In genomic region chr2:218755567-218756404, GRCh38 we compare ENCODE assay signal across 20 cellular contexts. TPM values are rescaled to one million over a fixed set of nuclear protein-coding genes. Genes with fewer than 3 reads are reported as not detected.
DNase-seq lines count a peak whose midpoint lies in the region; ATAC-seq, FAIRE-seq and TF ChIP-seq lines count a peak whose summit lies in the region.
"Had no signal": no experiment of that assay in that cellular context is flagged by ENCODE, and none has a peak within 500 bp of the region (broad histone marks: within the 10 kb centered on the region; RNA-seq: fewer than 3 reads in every experiment).

No MANE protein-coding gene starts in this region.

- H3K56ac ChIP-seq in H9 (ENCODE audit: insufficient read length, low read depth, low read length) = no peak overlapping the region

- no peak overlapping the region for H3T11ph ChIP-seq in H9 (ENCODE audit: low read length)

- H3K36me3 Mint-ChIP-seq in GM23338 (ENCODE audit: low read depth) (peaks cover 37% of the 10 kb centered on the region), H9 (ENCODE audit: insufficient read depth in 1 of 3, low read depth in 3 of 3) (peaks cover 25 to 72% (median 42%) of the 10 kb centered on the region in 3 experiments; a peak in 6 of 7 replicates)
- H3K36me3 Mint-ChIP-seq in activated T-helper 17 cell treated with anti-CD3 and anti-CD28 coated beads, Interleukin-2, amount 50 U/mL, for 72 hours (ENCODE audit: low read depth) = peaks cover 64% of the 10 kb centered on the region
- H3K36me3 Mint-ChIP-seq in stimulated activated effector memory CD8-positive, alpha-beta T cell treated with anti-CD3 and anti-CD28 coated beads, Interleukin-12 subunit alpha, Interleukin-12 subunit beta, amount 100 ng/mL, for 72 hours = peaks cover 34% of the 10 kb centered on the region

- H3K9ac ChIP-seq in HepG2 (ENCODE audit: insufficient read depth, low read depth, low read length) = peak overlapping the region; percentile 75
- no peak overlapping the region for H3K9ac ChIP-seq in H9 (ENCODE audit: extremely low read depth, insufficient read length, low read length)

- H3K36me3 ChIP-seq in GM23338 (ENCODE audit: insufficient read depth) (peaks cover 24% of the 10 kb centered on the region), HepG2 (replicated peaks in 1 of 2; ENCODE audit: control insufficient read depth in 1 of 2, insufficient read depth in 2 of 2, low read length in 2 of 2) (peaks cover 21 to 35% of the 10 kb centered on the region in 2 experiments)

- H2BK15ac ChIP-seq in H9 (ENCODE audit: low read depth, low read length) = no peak overlapping the region

- TF ChIP-seq EP300 in HepG2 (IDR thresholded peaks at IDR 0.05; ENCODE audit: low read depth in 2 of 2, low read length in 2 of 2) (peak; percentile 99 to 100), HepG2 (CRISPR knock-in tag; IDR thresholded peaks at IDR 0.05; ENCODE audit: borderline replicate concordance) (peak; percentile 99)

- H3K4me3 ChIP-seq in GM23338 (no peak overlapping the region), HepG2 (replicated peaks in 1 of 3; ENCODE audit: insufficient read depth in 1 of 3, low read depth in 2 of 3, low read length in 3 of 3) (peak overlapping the region; percentile 16 to 51 (median 37); a peak in 5 of 6 replicates)
- H3K4me3 ChIP-seq: GM12878, HAP-1 had no signal

- 0 out of 2 replicates have a peak, but pooled peaks cover 6% of the 10 kb centered on the region for H4K20me1 ChIP-seq in GM23338 (replicated peaks; ENCODE audit: insufficient read depth)
- H4K20me1 ChIP-seq in HepG2 (ENCODE audit: insufficient read depth, low read length) = no peaks in the 10 kb centered on the region
- no peaks in the 10 kb centered on the region for H4K20me1 ChIP-seq in H9 (ENCODE audit: control insufficient read depth, insufficient read depth, insufficient read length)

- no peak overlapping the region for H2BK5ac ChIP-seq in H9 (ENCODE audit: insufficient read length, low read length)

- H3K79me1 ChIP-seq in H9 (ENCODE audit: insufficient read depth, low read depth, low read length, poor library complexity, severe bottlenecking) = no peaks in the 10 kb centered on the region

- no peak overlapping the region for H2BK20ac ChIP-seq in H9 (ENCODE audit: low read depth, low read length, poor library complexity, severe bottlenecking)

- BruUV-seq in HepG2 (replicated peaks; lab: Mats Ljungman, UMichigan) = no TSS peak

- peak; percentile 67 for TF ChIP-seq RAD21 in HepG2 (CRISPR knock-in tag; IDR thresholded peaks at IDR 0.05)

- in situ Hi-C loops in HepG2 (cut with HindIII; ENCODE audit: extremely low pct_ligation_motif_present, low pct_unique_long_range_greater_than_20kb) = no loop called here

- H3F3A ChIP-seq in GM23338 (replicated peaks; ENCODE audit: low read depth) = no peaks in the 10 kb centered on the region

- H2BK120ac ChIP-seq in H9 (ENCODE audit: low read depth, low read length, poor library complexity, severe bottlenecking) = no peak overlapping the region

- H3K23me2 ChIP-seq in H9 (ENCODE audit: insufficient read length, low read depth, low read length, poor library complexity, severe bottlenecking) = no peaks in the 10 kb centered on the region

- H3K9me3 Mint-ChIP-seq in GM23338 = no peaks in the 10 kb centered on the region
- no peaks in the 10 kb centered on the region for H3K9me3 Mint-ChIP-seq in activated T-helper 17 cell treated with anti-CD3 and anti-CD28 coated beads, Interleukin-2, amount 50 U/mL, for 72 hours
- H3K9me3 Mint-ChIP-seq in stimulated activated effector memory CD8-positive, alpha-beta T cell treated with anti-CD3 and anti-CD28 coated beads, Interleukin-12 subunit alpha, Interleukin-12 subunit beta, amount 100 ng/mL, for 72 hours = no peaks in the 10 kb centered on the region
- H3K9me3 Mint-ChIP-seq in H9 = no peaks in the 10 kb centered on the region
- H3K9me3 Mint-ChIP-seq: CD4-positive, alpha-beta T cell; IgD-negative memory B cell had no signal

- H3K27me3 Mint-ChIP-seq in GM23338 (ENCODE audit: insufficient read depth, low read depth, poor library complexity) = peaks cover 2% of the 10 kb centered on the region
- no peaks in the 10 kb centered on the region for H3K27me3 Mint-ChIP-seq in activated T-helper 17 cell treated with anti-CD3 and anti-CD28 coated beads, Interleukin-2, amount 50 U/mL, for 72 hours
- peaks cover 1% of the 10 kb centered on the region; the same call in 1 of the 2 replicates for H3K27me3 Mint-ChIP-seq in H9 (ENCODE audit: low read depth)
- H3K27me3 Mint-ChIP-seq: B cell; CD4-positive, alpha-beta T cell; IgD-negative memory B cell had no signal

- no peaks in the 10 kb centered on the region for H3K79me2 ChIP-seq in GM23338 (replicated peaks; ENCODE audit: insufficient read depth)
- H3K79me2 ChIP-seq in HepG2 (ENCODE audit: insufficient read depth, low read length) = no peaks in the 10 kb centered on the region
- H3K79me2 ChIP-seq in H9 (ENCODE audit: insufficient read depth, low read length) = no peaks in the 10 kb centered on the region

- no peak overlapping the region for H4K91ac ChIP-seq in H9 (ENCODE audit: insufficient read length, low read depth, low read length)

- no peak overlapping the region for H2BK12ac ChIP-seq in H9 (ENCODE audit: insufficient read length, low read depth, low read length)

- DNase-seq in GM23338 (ENCODE audit: low spot score) = no peak
- peak; percentile 100 for DNase-seq in HepG2 (ENCODE audit: low spot score)
- no peak for DNase-seq in stimulated activated effector memory CD8-positive, alpha-beta T cell treated with anti-CD3 and anti-CD28 coated beads, Interleukin-12 subunit alpha, Interleukin-12 subunit beta, amount 100 ng/mL, for 72 hours (ENCODE audit: low spot score in 2 of 2)
- no peak for DNase-seq in NCI-H2029 (lab: John Stamatoyannopoulos, UW)
- DNase-seq in HTR-8/SVneo (ENCODE audit: insufficient read length, low spot score) = no peak
- no peak for DNase-seq in H9
- DNase-seq: ACHN; C1 segment of cervical spinal cord; CD4-positive, alpha-beta T cell; DMS79; GOT3; KG1 had no signal

- no peak overlapping the region for H3K18ac ChIP-seq in H9 (ENCODE audit: insufficient read length, low read depth, low read length)

- CTCF ChIA-PET in HepG2 (lab: Yijun Ruan, JAX; ENCODE audit: low intra/inter-chr PET ratio, low total read pairs) = interaction anchor here (1.0 kb wide), 2 partner anchors 28 to 92 kb away, joined by 3 to 4 read pairs; no protein-coding TSS in a partner anchor

- TF ChIP-seq POLR2A in HepG2 (IDR thresholded peaks at IDR 0.05; ENCODE audit: insufficient read depth in 1 of 2, low read depth in 2 of 2, low read length in 2 of 2) = peak; percentile 68 to 75

- H3K9me3 ChIP-seq in HepG2 (ENCODE audit: low read length) (no peaks in the 10 kb centered on the region), H9 (ENCODE audit: control insufficient read depth, low read depth, low read length) (no peaks in the 10 kb centered on the region)
- H3K9me3 ChIP-seq: HAP-1 had no signal

- H3K27me3 ChIP-seq in GM23338 (ENCODE audit: insufficient read depth) (no peaks in the 10 kb centered on the region), HepG2 (ENCODE audit: control insufficient read depth in 1 of 2, insufficient read depth in 2 of 2, low read length in 2 of 2) (no peaks in the 10 kb centered on the region), H9 (ENCODE audit: insufficient read depth, low read length) (no peaks in the 10 kb centered on the region)

- POLR2A ChIA-PET in HepG2 (lab: Yijun Ruan, JAX) = interaction anchor here (0.6 to 8.6 kb wide), 24 partner anchors 9 to 450 kb away, joined by 3 to 218 read pairs (median 5); partner anchors contain the start of genes BCS1L, CYP27A1, RNF25 and STK36

- no peaks in the 10 kb centered on the region for H3K9me2 ChIP-seq in GM23338 (ENCODE audit: insufficient read depth)

- no peak overlapping the region for H2AK5ac ChIP-seq in H9 (ENCODE audit: insufficient read length, low read length)

- intact Hi-C loops in HepG2 (cut with micrococcal nuclease; ENCODE audit: unreplicated experiment) = loop anchor here (1.0 to 2.0 kb wide), 5 partner anchors 9 to 51 kb away; partner anchors contain the start of genes CYP27A1 and TTLL4

- H2AFZ ChIP-seq in GM23338 (no peak overlapping the region), HepG2 (ENCODE audit: low read length) (no peak overlapping the region), H9 (ENCODE audit: low read length) (no peak overlapping the region)

- WGBS in HepG2 (ENCODE audit: low lambda C conversion rate) = 2% methylated on average over 10 of the region's 10 CpGs
- no CpG with 5 or more reads among the region's 10 CpGs for WGBS in H9 (ENCODE audit: extremely low coverage, insufficient read length, low lambda C conversion rate)

- H3K27ac ChIP-seq in GM23338 (ENCODE audit: low read depth) (no peak overlapping the region), HepG2 (ENCODE audit: extremely low read length, insufficient read depth, low read length) (peak overlapping the region; percentile 96), H9 (ENCODE audit: insufficient read length, low read depth, low read length) (no peak overlapping the region)

- H3K4ac ChIP-seq in H9 (ENCODE audit: low read depth, low read length) = no peak overlapping the region

- H4K5ac ChIP-seq in H9 (ENCODE audit: insufficient read length, low read depth, low read length) = no peak overlapping the region

- no peak for TF ChIP-seq CTCF in GM23338 (conservative IDR thresholded peaks at IDR 0.05; ENCODE audit: low read depth in 2 of 2)
- TF ChIP-seq CTCF in HepG2 (CRISPR knock-in tag; IDR thresholded peaks at IDR 0.05) = no peak; the same call in 1 of the 2 replicates
- no peak for TF ChIP-seq CTCF in H9 (conservative IDR thresholded peaks at IDR 0.05)

- ATAC-seq in GM23338 (no peak), HepG2 (peak; percentile 89), HG02852 (IDR thresholded peaks at IDR 0.05; ENCODE audit: unreplicated experiment) (no peak)
- no peak for ATAC-seq in activated T-helper 17 cell treated with anti-CD3 and anti-CD28 coated beads, Interleukin-2, amount 50 U/mL, for 72 hours (replicated peaks)
- no peak for ATAC-seq in stimulated activated effector memory CD8-positive, alpha-beta T cell treated with anti-CD3 and anti-CD28 coated beads, Interleukin-12 subunit alpha, Interleukin-12 subunit beta, amount 100 ng/mL, for 72 hours
- ATAC-seq: GM12878 had no signal

- H3K14ac ChIP-seq in H9 (ENCODE audit: insufficient read depth, low read length) = no peak overlapping the region

- H3K4me2 ChIP-seq in GM23338 (no peak overlapping the region), HepG2 (ENCODE audit: low read depth, low read length) (peak overlapping the region; percentile 83), H9 (ENCODE audit: insufficient read depth, insufficient read length, low read length) (no peak overlapping the region)

- peak overlapping the region; percentile 58; the same call in 1 of the 2 replicates for H3K27ac Mint-ChIP-seq in GM23338
- peak overlapping the region; percentile 21 for H3K27ac Mint-ChIP-seq in activated T-helper 17 cell treated with anti-CD3 and anti-CD28 coated beads, Interleukin-2, amount 50 U/mL, for 72 hours
- H3K27ac Mint-ChIP-seq in stimulated activated effector memory CD8-positive, alpha-beta T cell treated with anti-CD3 and anti-CD28 coated beads, Interleukin-12 subunit alpha, Interleukin-12 subunit beta, amount 100 ng/mL, for 72 hours = peak overlapping the region; percentile 3
- no peak overlapping the region for H3K27ac Mint-ChIP-seq in H9
- H3K27ac Mint-ChIP-seq: B cell; CD4-positive, alpha-beta T cell; IgD-negative memory B cell had no signal

- FAIRE-seq in HepG2 (lab: Jason Lieb, UNC) = peak; percentile 100
- FAIRE-seq in HTR-8/SVneo (lab: Jason Lieb, UNC) = no peak
- FAIRE-seq: GM12878, GM18507 had no signal

- H3K4me3 Mint-ChIP-seq in GM23338 = no peak overlapping the region
- H3K4me3 Mint-ChIP-seq in activated T-helper 17 cell treated with anti-CD3 and anti-CD28 coated beads, Interleukin-2, amount 50 U/mL, for 72 hours = no peak overlapping the region
- no peak overlapping the region for H3K4me3 Mint-ChIP-seq in stimulated activated effector memory CD8-positive, alpha-beta T cell treated with anti-CD3 and anti-CD28 coated beads, Interleukin-12 subunit alpha, Interleukin-12 subunit beta, amount 100 ng/mL, for 72 hours
- H3K4me3 Mint-ChIP-seq in H9 = no peak overlapping the region; a peak in 1 of 5 replicates
- H3K4me3 Mint-ChIP-seq: B cell; CD4-positive, alpha-beta T cell; IgD-negative memory B cell had no signal

- H3K4me1 ChIP-seq in GM23338 (ENCODE audit: insufficient read depth) (no peaks in the 10 kb centered on the region), HepG2 (ENCODE audit: insufficient read depth, low read length) (peaks cover 86% of the 10 kb centered on the region), H9 (ENCODE audit: insufficient read depth, low read length) (no peaks in the 10 kb centered on the region)

- H3K4me1 Mint-ChIP-seq in GM23338 (0 out of 3 replicates have a peak, but pooled peaks cover 2% of the 10 kb centered on the region), H9 (no peaks in the 10 kb centered on the region)
- no peaks in the 10 kb centered on the region for H3K4me1 Mint-ChIP-seq in activated T-helper 17 cell treated with anti-CD3 and anti-CD28 coated beads, Interleukin-2, amount 50 U/mL, for 72 hours
- H3K4me1 Mint-ChIP-seq in stimulated activated effector memory CD8-positive, alpha-beta T cell treated with anti-CD3 and anti-CD28 coated beads, Interleukin-12 subunit alpha, Interleukin-12 subunit beta, amount 100 ng/mL, for 72 hours = no peaks in the 10 kb centered on the region
- H3K4me1 Mint-ChIP-seq: B cell, IgD-negative memory B cell had no signal

- H4K8ac ChIP-seq in H9 (replicated peaks; ENCODE audit: insufficient read length, low read depth, low read length) = no peak overlapping the region

- no peak overlapping the region for H3K23ac ChIP-seq in H9 (ENCODE audit: insufficient read length, low read depth, low read length)

RNA-seq across cellular contexts. Expression of gene CYP27A1, which starts 26.2 kb away (rescaled TPM):
- total RNA-seq in GM23338 (2014; rRNA removed; shearing (Covaris generic)) = 4.2 and 6.9 TPM in 2 replicates
- polyA plus RNA-seq in GM23338 (2016; fragmentation: Nextera tagmentation; extraction: Ambion mirVana) = 2.0 and 2.2 TPM in 2 replicates
- under 1 TPM in 1 of 2 donors, not detected in 1; 0.66 TPM for total RNA-seq in activated T-helper 17 cell treated with anti-CD3 and anti-CD28 coated beads, Interleukin-2, amount 50 U/mL, for 72 hours
- 106 and 157 TPM in 2 replicates for total RNA-seq in HepG2 (2016; rRNA removed; fragmentation: Illumina TruSeq; extraction: Trizol)
- total RNA-seq in HepG2 (2016; cell fraction: cytosol; rRNA removed; fragmentation: Illumina TruSeq; extraction: Trizol; ENCODE audit: low read depth) = 29.2 and 32.0 TPM in 2 replicates
- total RNA-seq in HepG2 (2016; cell fraction: insoluble cytoplasmic fraction; rRNA removed; fragmentation: Illumina TruSeq; extraction: Trizol) = 92.9 and 157 TPM in 2 replicates
- total RNA-seq in HepG2 (2016; cell fraction: membrane; rRNA removed; fragmentation: Illumina TruSeq; extraction: Trizol) = 59.2 and 68.0 TPM in 2 replicates
- 124 and 147 TPM in 2 replicates for total RNA-seq in HepG2 (2016; cell fraction: nucleus; rRNA removed; fragmentation: Illumina TruSeq; extraction: Trizol)
- polyA plus RNA-seq in HepG2 (2011; rRNA removed) = 266 and 314 TPM in 2 replicates
- 327 and 396 TPM in 2 replicates for polyA plus RNA-seq in HepG2 (2011; cell fraction: cytosol; rRNA removed)
- polyA plus RNA-seq in HepG2 (2011; cell fraction: nucleus; rRNA removed) = 158 and 203 TPM in 2 replicates
- 154 and 189 TPM in 2 replicates for polyA plus RNA-seq in HepG2 (2012)
- polyA plus RNA-seq in HepG2 (2016; cell fraction: cytosol; fragmentation: Illumina TruSeq; extraction: Trizol; ENCODE audit: low read depth) = 34.9 and 39.0 TPM in 2 replicates
- polyA plus RNA-seq in HepG2 (2016; cell fraction: insoluble cytoplasmic fraction; fragmentation: Illumina TruSeq; extraction: Trizol; ENCODE audit: low read depth) = 90.8 and 107 TPM in 2 replicates
- polyA plus RNA-seq in HepG2 (2016; cell fraction: membrane; fragmentation: Illumina TruSeq; extraction: Trizol; ENCODE audit: low read depth) = 49.2 and 51.3 TPM in 2 replicates
- 203 and 207 TPM in 2 replicates for polyA plus RNA-seq in HepG2 (2016; cell fraction: nucleus; fragmentation: Illumina TruSeq; extraction: Trizol; ENCODE audit: insufficient read depth, low read depth)
- polyA minus RNA-seq in HepG2 (2011; rRNA and poly(A)+ RNA removed; ENCODE audit: low replicate concordance) = 399 TPM in 1 of 2 replicates, not detected in the other
- 113 and 138 TPM in 2 replicates for polyA minus RNA-seq in HepG2 (2011; cell fraction: cytosol; rRNA and poly(A)+ RNA removed)
- polyA minus RNA-seq in HepG2 (2011; cell fraction: nucleus; rRNA and poly(A)+ RNA removed) = 86.3 and 96.4 TPM in 2 replicates
- 3.1 and 3.4 TPM in 2 replicates for total RNA-seq in H9 (2021)
- total RNA-seq: G401 had no signal

RNA-seq across cellular contexts. Expression of gene TTLL4, which starts 45.2 kb away (rescaled TPM):
- total RNA-seq in GM23338 (2014; rRNA removed; shearing (Covaris generic)) = 77.8 and 86.9 TPM in 2 replicates
- polyA plus RNA-seq in GM23338 (2016; fragmentation: Nextera tagmentation; extraction: Ambion mirVana) = 48.7 and 53.5 TPM in 2 replicates
- total RNA-seq in activated T-helper 17 cell treated with anti-CD3 and anti-CD28 coated beads, Interleukin-2, amount 50 U/mL, for 72 hours = 10 to 100 TPM; 34.1 to 42.6 TPM
- total RNA-seq in HepG2 (2016; rRNA removed; fragmentation: Illumina TruSeq; extraction: Trizol) = 77.5 and 78.0 TPM in 2 replicates
- 26.9 and 32.1 TPM in 2 replicates for total RNA-seq in HepG2 (2016; cell fraction: cytosol; rRNA removed; fragmentation: Illumina TruSeq; extraction: Trizol; ENCODE audit: low read depth)
- 64.0 and 77.3 TPM in 2 replicates for total RNA-seq in HepG2 (2016; cell fraction: insoluble cytoplasmic fraction; rRNA removed; fragmentation: Illumina TruSeq; extraction: Trizol)
- 48.8 and 53.6 TPM in 2 replicates for total RNA-seq in HepG2 (2016; cell fraction: membrane; rRNA removed; fragmentation: Illumina TruSeq; extraction: Trizol)
- total RNA-seq in HepG2 (2016; cell fraction: nucleus; rRNA removed; fragmentation: Illumina TruSeq; extraction: Trizol) = 76.4 and 96.7 TPM in 2 replicates
- 84.6 and 85.5 TPM in 2 replicates for polyA plus RNA-seq in HepG2 (2011; rRNA removed)
- polyA plus RNA-seq in HepG2 (2011; cell fraction: cytosol; rRNA removed) = 56.8 and 57.9 TPM in 2 replicates
- polyA plus RNA-seq in HepG2 (2011; cell fraction: nucleus; rRNA removed) = 188 and 192 TPM in 2 replicates
- polyA plus RNA-seq in HepG2 (2012) = 71.9 and 80.9 TPM in 2 replicates
- 15.6 and 16.8 TPM in 2 replicates for polyA plus RNA-seq in HepG2 (2016; cell fraction: cytosol; fragmentation: Illumina TruSeq; extraction: Trizol; ENCODE audit: low read depth)
- polyA plus RNA-seq in HepG2 (2016; cell fraction: insoluble cytoplasmic fraction; fragmentation: Illumina TruSeq; extraction: Trizol; ENCODE audit: low read depth) = 85.9 and 98.6 TPM in 2 replicates
- 41.6 and 46.1 TPM in 2 replicates for polyA plus RNA-seq in HepG2 (2016; cell fraction: membrane; fragmentation: Illumina TruSeq; extraction: Trizol; ENCODE audit: low read depth)
- polyA plus RNA-seq in HepG2 (2016; cell fraction: nucleus; fragmentation: Illumina TruSeq; extraction: Trizol; ENCODE audit: insufficient read depth, low read depth) = 172 and 200 TPM in 2 replicates
- polyA minus RNA-seq in HepG2 (2011; rRNA and poly(A)+ RNA removed; ENCODE audit: low replicate concordance) = 60.1 and 174 TPM in 2 replicates
- polyA minus RNA-seq in HepG2 (2011; cell fraction: cytosol; rRNA and poly(A)+ RNA removed) = 43.8 and 44.1 TPM in 2 replicates
- polyA minus RNA-seq in HepG2 (2011; cell fraction: nucleus; rRNA and poly(A)+ RNA removed) = 158 and 170 TPM in 2 replicates
- total RNA-seq in H9 (2021) = 91.4 and 96.4 TPM in 2 replicates

Comparison
In these comparisons a context has a peak if more than half of its experiments do, and no peak if none do; other contexts are left out.
1. H3K27ac Mint-ChIP-seq: peak in GM23338 (single experiment), activated T-helper 17 cell treated with anti-CD3 and anti-CD28 coated beads, Interleukin-2, amount 50 U/mL, for 72 hours (single experiment) and stimulated activated effector memory CD8-positive, alpha-beta T cell treated with anti-CD3 and anti-CD28 coated beads, Interleukin-12 subunit alpha, Interleukin-12 subunit beta, amount 100 ng/mL, for 72 hours (single experiment); none in H9 (0 of 3).